In the genomic region with DNA sequence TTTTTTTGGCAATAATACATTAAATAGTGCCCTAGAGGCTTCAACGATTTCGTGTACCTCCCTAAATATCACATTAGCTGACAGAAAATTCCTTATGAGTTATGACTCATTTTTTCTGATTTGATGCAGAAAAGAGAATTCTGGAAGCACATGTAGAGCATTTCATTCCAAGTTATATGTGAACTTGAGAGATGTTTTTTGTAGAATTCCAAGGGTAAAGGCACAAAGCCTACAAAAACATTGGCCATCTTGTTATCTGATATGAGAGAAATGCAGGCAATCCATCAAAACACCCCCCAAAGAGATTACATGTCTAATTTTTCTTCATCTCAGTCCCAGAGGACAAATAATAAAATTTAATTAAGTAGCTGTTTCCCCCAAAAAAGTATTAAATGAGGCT, we compare ENCODE assay signal across 18 cellular contexts.
"Had no signal": no experiment of that assay in that cellular context is flagged by ENCODE, and none has a peak within 500 bp of the region (broad histone marks: within the 10 kb centered on the region; RNA-seq: fewer than 3 reads in every experiment).

No MANE protein-coding gene starts in this region.

- H3K27me3 Mint-ChIP-seq: progenitor cell of endocrine pancreas had no signal

- H3K4me3 ChIP-seq: mucosa of descending colon, right lobe of liver, suprapubic skin, upper lobe of right lung had no signal

- H3K27ac Mint-ChIP-seq: activated CD4-positive, alpha-beta T cell treated with anti-CD3 and anti-CD28 coated beads, Interleukin-2, amount 10 ng/mL, durations not matched to agents 7 days and 5 days; activated naive CD4-positive, alpha-beta T cell treated with anti-CD3 and anti-CD28 coated beads, Interleukin-2, amount 50 U/mL, for 72 hours; naive thymus-derived CD8-positive, alpha-beta T cell; progenitor cell of endocrine pancreas had no signal

- H3K4me3 Mint-ChIP-seq: activated CD4-positive, alpha-beta T cell treated with anti-CD3 and anti-CD28 coated beads, Interleukin-2, amount 10 ng/mL, durations not matched to agents 7 days and 5 days; naive thymus-derived CD8-positive, alpha-beta T cell had no signal

- H3K9me3 Mint-ChIP-seq: activated CD4-positive, alpha-beta T cell treated with anti-CD3 and anti-CD28 coated beads, Interleukin-2, amount 10 ng/mL, durations not matched to agents 7 days and 5 days; activated naive CD4-positive, alpha-beta T cell treated with anti-CD3 and anti-CD28 coated beads, Interleukin-2, amount 50 U/mL, for 72 hours had no signal

- H3K36me3 Mint-ChIP-seq: activated naive CD4-positive, alpha-beta T cell treated with anti-CD3 and anti-CD28 coated beads, Interleukin-2, amount 50 U/mL, for 72 hours; naive thymus-derived CD8-positive, alpha-beta T cell had no signal

- H3K27ac ChIP-seq: right lobe of liver, suprapubic skin, upper lobe of right lung had no signal

- DNase-seq: activated CD4-positive, alpha-beta T cell treated with anti-CD3 and anti-CD28 coated beads, Interleukin-2, amount 10 ng/mL, durations not matched to agents 7 days and 5 days; activated CD4-positive, CD25-positive, alpha-beta regulatory T cell; activated effector memory CD4-positive, alpha-beta T cell treated with Interleukin-2 at 50 U/mL for 16 hours; amygdala; cortex of kidney; effector memory CD4-positive, alpha-beta T cell; mammary epithelial cell; mucosa of descending colon; naive thymus-derived CD8-positive, alpha-beta T cell; right lobe of liver; stimulated activated CD4-positive, alpha-beta T cell treated with anti-CD3 and anti-CD28 coated beads, Interleukin-2, amount 100 ng/mL, for 24 hours; stimulated activated naive CD4-positive, alpha-beta T cell treated with Interleukin-2 at 50 U/mL for 16 hours; T-helper 2 cell; upper lobe of right lung had no signal

- H3K4me1 Mint-ChIP-seq: naive thymus-derived CD8-positive, alpha-beta T cell had no signal

- H3K4me1 ChIP-seq: right lobe of liver, suprapubic skin, upper lobe of right lung had no signal

- H3K9me3 ChIP-seq: mucosa of descending colon, suprapubic skin, upper lobe of right lung had no signal

- H3K36me3 ChIP-seq: right lobe of liver, suprapubic skin, upper lobe of right lung had no signal

- ATAC-seq: activated naive CD4-positive, alpha-beta T cell treated with anti-CD3 and anti-CD28 coated beads, Interleukin-2, amount 50 U/mL, for 72 hours; left lobe of liver; mucosa of descending colon; naive thymus-derived CD8-positive, alpha-beta T cell; right lobe of liver; upper lobe of right lung had no signal

- H3K27me3 ChIP-seq: right lobe of liver, upper lobe of right lung had no signal
